Comparison of ENCODE assay signal across 1 cellular context in the genomic region with DNA sequence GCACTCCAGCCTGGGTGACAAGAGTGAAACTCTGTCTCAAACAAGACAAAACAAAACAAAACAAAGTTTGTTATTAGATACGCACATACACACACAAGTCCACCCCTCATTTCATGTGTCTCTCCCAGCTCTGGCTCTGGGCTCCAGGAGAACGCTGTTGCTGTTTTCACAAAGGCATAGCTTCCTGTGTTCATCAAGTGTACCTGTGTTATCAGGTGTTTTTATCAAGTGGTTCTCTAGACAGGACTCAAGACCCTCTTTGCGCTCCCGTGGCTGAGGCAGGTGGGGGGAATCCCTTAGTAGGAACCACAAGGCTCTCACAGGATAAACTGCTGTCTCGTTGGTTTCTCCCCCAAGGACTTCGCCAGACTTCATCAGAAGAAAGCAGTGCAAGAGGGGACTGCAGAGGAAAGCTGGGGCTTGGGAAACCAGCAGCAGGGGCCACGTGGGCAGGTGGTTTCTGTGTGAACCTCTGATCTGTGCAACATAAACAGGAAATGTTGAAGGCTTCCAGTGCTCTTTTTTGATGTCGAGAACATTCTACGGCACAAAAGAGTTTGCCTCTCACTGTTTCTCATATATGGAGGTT.
TF ChIP-seq lines count a peak whose summit lies in the region.

No MANE protein-coding gene starts in this region.

TF ChIP-seq in HepG2, 621 proteins besides CTCF, POLR2A, EP300 and RAD21 (continued from another document):
- TF ChIP-seq ZNF607 (CRISPR knock-in tag; IDR thresholded peaks at IDR 0.05; ENCODE audit: borderline replicate concordance): peak; percentile 77
- TF ChIP-seq CEBPG (CRISPR knock-in tag; IDR thresholded peaks at IDR 0.05): peak; percentile 35; the same call in 1 of the 2 replicates
- peak; percentile 83; the same call in 1 of the 2 replicates for TF ChIP-seq ZNF441 (CRISPR knock-in tag; IDR thresholded peaks at IDR 0.05; ENCODE audit: borderline replicate concordance)
- TF ChIP-seq ZNF331 (CRISPR knock-in tag; IDR thresholded peaks at IDR 0.05): 0 out of 2 replicates have a peak, but pooled peaks have one; percentile 16
- no peak for TF ChIP-seq ZNF746 (CRISPR knock-in tag; IDR thresholded peaks at IDR 0.05)
- TF ChIP-seq, protein P1, sequence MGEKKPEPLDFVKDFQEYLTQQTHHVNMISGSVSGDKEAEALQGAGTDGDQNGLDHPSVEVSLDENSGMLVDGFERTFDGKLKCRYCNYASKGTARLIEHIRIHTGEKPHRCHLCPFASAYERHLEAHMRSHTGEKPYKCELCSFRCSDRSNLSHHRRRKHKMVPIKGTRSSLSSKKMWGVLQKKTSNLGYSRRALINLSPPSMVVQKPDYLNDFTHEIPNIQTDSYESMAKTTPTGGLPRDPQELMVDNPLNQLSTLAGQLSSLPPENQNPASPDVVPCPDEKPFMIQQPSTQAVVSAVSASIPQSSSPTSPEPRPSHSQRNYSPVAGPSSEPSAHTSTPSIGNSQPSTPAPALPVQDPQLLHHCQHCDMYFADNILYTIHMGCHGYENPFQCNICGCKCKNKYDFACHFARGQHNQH (CRISPR knock-in tag; IDR thresholded peaks at IDR 0.05): peak; percentile 79
TF ChIP-seq in HepG2: peak in this region for 105.
